Comparison of ENCODE assay signal across 1 cellular context in genomic region chr18:55458456-55459238, GRCh38.
TF ChIP-seq lines count a peak whose summit lies in the region.

No MANE protein-coding gene starts in this region.

TF ChIP-seq in K562, 482 proteins besides CTCF, POLR2A, EP300 and RAD21 (continued from another document):
- no peak for TF ChIP-seq ZNF133 (CRISPR knock-in tag; IDR thresholded peaks at IDR 0.05)
- TF ChIP-seq, protein P1, sequence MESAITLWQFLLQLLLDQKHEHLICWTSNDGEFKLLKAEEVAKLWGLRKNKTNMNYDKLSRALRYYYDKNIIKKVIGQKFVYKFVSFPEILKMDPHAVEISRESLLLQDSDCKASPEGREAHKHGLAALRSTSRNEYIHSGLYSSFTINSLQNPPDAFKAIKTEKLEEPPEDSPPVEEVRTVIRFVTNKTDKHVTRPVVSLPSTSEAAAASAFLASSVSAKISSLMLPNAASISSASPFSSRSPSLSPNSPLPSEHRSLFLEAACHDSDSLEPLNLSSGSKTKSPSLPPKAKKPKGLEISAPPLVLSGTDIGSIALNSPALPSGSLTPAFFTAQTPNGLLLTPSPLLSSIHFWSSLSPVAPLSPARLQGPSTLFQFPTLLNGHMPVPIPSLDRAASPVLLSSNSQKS (CRISPR knock-in tag; IDR thresholded peaks at IDR 0.05) = no peak
- TF ChIP-seq, protein P2, sequence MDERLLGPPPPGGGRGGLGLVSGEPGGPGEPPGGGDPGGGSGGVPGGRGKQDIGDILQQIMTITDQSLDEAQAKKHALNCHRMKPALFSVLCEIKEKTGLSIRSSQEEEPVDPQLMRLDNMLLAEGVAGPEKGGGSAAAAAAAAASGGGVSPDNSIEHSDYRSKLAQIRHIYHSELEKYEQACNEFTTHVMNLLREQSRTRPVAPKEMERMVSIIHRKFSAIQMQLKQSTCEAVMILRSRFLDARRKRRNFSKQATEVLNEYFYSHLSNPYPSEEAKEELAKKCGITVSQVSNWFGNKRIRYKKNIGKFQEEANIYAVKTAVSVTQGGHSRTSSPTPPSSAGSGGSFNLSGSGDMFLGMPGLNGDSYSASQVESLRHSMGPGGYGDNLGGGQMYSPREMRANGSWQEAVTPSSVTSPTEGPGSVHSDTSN (CRISPR knock-in tag; IDR thresholded peaks at IDR 0.05; ENCODE audit: low read depth) = no peak
- TF ChIP-seq, protein P2 (tag; conservative IDR thresholded peaks at IDR 0.05; ENCODE audit: low read depth) = peak; percentile 30; the same call in 1 of the 2 replicates
- no peak for TF ChIP-seq NR2C2 (CRISPR knock-in tag; IDR thresholded peaks at IDR 0.05)
- 0 out of 2 replicates have a peak, but pooled peaks have one; percentile 19 for TF ChIP-seq NR2C2 (tag; IDR thresholded peaks at IDR 0.05)
- peak; percentile 24; the same call in 1 of the 2 replicates for TF ChIP-seq DPF2 (IDR thresholded peaks at IDR 0.05)
- no peak for TF ChIP-seq EGR1 (conservative IDR thresholded peaks at IDR 0.05)
- no peak for TF ChIP-seq ZNF695 (CRISPR knock-in tag; IDR thresholded peaks at IDR 0.05)
- TF ChIP-seq, protein P3, sequence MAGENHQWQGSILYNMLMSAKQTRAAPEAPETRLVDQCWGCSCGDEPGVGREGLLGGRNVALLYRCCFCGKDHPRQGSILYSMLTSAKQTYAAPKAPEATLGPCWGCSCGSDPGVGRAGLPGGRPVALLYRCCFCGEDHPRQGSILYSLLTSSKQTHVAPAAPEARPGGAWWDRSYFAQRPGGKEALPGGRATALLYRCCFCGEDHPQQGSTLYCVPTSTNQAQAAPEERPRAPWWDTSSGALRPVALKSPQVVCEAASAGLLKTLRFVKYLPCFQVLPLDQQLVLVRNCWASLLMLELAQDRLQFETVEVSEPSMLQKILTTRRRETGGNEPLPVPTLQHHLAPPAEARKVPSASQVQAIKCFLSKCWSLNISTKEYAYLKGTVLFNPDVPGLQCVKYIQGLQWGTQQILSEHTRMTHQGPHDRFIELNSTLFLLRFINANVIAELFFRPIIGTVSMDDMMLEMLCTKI (IDR thresholded peaks at IDR 0.05; ENCODE audit: partially characterized antibody) = no peak
